3 cellular contexts compared by ENCODE assay signal in genomic region chr10:17758896-17759295, GRCh38.
A peak's percentile ranks its signal among the peaks of the same experiment; 100 is the strongest.
TF ChIP-seq lines count a peak whose summit lies in the region.

No MANE protein-coding gene starts in this region.

TF ChIP-seq in liver, 16 proteins besides CTCF, POLR2A, EP300 and RAD21:
- TF ChIP-seq HNF4A (conservative IDR thresholded peaks at IDR 0.05) (no peak), NR2F2 (IDR thresholded peaks at IDR 0.05) (peak; percentile 13)
- TF ChIP-seq, protein P1, sequence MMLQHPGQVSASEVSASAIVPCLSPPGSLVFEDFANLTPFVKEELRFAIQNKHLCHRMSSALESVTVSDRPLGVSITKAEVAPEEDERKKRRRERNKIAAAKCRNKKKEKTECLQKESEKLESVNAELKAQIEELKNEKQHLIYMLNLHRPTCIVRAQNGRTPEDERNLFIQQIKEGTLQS (IDR thresholded peaks at IDR 0.05): no peak

TF ChIP-seq in HepG2, 621 proteins besides CTCF, POLR2A, EP300 and RAD21:
- TF ChIP-seq CEBPB (IDR thresholded peaks at IDR 0.05; ENCODE audit: borderline replicate concordance, low read depth, low read length) (no peak), TOPORS (CRISPR knock-in tag; IDR thresholded peaks at IDR 0.05) (no peak), ZNF12 (CRISPR knock-in tag; IDR thresholded peaks at IDR 0.05) (no peak), ZBTB7B (CRISPR knock-in tag; IDR thresholded peaks at IDR 0.05) (no peak), ZNF530 (CRISPR knock-in tag; IDR thresholded peaks at IDR 0.05; ENCODE audit: low read depth) (no peak), ZNF138 (CRISPR knock-in tag; IDR thresholded peaks at IDR 0.05; ENCODE audit: low read depth) (no peak), ZNF614 (CRISPR knock-in tag; IDR thresholded peaks at IDR 0.05; ENCODE audit: borderline replicate concordance) (no peak), ZNF343 (CRISPR knock-in tag; IDR thresholded peaks at IDR 0.05) (no peak), TRIM22 (IDR thresholded peaks at IDR 0.05) (no peak), SSRP1 (CRISPR knock-in tag; IDR thresholded peaks at IDR 0.05) (no peak), MLLT10 (CRISPR knock-in tag; IDR thresholded peaks at IDR 0.05) (no peak), MIER2 (CRISPR knock-in tag; IDR thresholded peaks at IDR 0.05) (no peak), REXO4 (CRISPR knock-in tag; IDR thresholded peaks at IDR 0.05; ENCODE audit: borderline replicate concordance) (no peak), PTBP1 (IDR thresholded peaks at IDR 0.05; ENCODE audit: low read depth, low read length, poor library complexity, severe bottlenecking) (no peak), JDP2 (CRISPR knock-in tag; IDR thresholded peaks at IDR 0.05; ENCODE audit: borderline replicate concordance) (no peak), NAIF1 (CRISPR knock-in tag; IDR thresholded peaks at IDR 0.05; ENCODE audit: borderline replicate concordance) (no peak)
- TF ChIP-seq, protein P2, sequence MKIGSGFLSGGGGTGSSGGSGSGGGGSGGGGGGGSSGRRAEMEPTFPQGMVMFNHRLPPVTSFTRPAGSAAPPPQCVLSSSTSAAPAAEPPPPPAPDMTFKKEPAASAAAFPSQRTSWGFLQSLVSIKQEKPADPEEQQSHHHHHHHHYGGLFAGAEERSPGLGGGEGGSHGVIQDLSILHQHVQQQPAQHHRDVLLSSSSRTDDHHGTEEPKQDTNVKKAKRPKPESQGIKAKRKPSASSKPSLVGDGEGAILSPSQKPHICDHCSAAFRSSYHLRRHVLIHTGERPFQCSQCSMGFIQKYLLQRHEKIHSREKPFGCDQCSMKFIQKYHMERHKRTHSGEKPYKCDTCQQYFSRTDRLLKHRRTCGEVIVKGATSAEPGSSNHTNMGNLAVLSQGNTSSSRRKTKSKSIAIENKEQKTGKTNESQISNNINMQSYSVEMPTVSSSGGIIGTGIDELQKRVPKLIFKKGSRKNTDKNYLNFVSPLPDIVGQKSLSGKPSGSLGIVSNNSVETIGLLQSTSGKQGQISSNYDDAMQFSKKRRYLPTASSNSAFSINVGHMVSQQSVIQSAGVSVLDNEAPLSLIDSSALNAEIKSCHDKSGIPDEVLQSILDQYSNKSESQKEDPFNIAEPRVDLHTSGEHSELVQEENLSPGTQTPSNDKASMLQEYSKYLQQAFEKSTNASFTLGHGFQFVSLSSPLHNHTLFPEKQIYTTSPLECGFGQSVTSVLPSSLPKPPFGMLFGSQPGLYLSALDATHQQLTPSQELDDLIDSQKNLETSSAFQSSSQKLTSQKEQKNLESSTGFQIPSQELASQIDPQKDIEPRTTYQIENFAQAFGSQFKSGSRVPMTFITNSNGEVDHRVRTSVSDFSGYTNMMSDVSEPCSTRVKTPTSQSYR (CRISPR knock-in tag; IDR thresholded peaks at IDR 0.05; ENCODE audit: borderline replicate concordance): no peak
- TF ChIP-seq, protein P3, sequence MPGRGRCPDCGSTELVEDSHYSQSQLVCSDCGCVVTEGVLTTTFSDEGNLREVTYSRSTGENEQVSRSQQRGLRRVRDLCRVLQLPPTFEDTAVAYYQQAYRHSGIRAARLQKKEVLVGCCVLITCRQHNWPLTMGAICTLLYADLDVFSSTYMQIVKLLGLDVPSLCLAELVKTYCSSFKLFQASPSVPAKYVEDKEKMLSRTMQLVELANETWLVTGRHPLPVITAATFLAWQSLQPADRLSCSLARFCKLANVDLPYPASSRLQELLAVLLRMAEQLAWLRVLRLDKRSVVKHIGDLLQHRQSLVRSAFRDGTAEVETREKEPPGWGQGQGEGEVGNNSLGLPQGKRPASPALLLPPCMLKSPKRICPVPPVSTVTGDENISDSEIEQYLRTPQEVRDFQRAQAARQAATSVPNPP (CRISPR knock-in tag; IDR thresholded peaks at IDR 0.05): no peak
- TF ChIP-seq, protein P4, sequence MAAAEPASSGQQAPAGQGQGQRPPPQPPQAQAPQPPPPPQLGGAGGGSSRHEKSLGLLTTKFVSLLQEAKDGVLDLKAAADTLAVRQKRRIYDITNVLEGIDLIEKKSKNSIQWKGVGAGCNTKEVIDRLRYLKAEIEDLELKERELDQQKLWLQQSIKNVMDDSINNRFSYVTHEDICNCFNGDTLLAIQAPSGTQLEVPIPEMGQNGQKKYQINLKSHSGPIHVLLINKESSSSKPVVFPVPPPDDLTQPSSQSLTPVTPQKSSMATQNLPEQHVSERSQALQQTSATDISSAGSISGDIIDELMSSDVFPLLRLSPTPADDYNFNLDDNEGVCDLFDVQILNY (CRISPR knock-in tag; conservative IDR thresholded peaks at IDR 0.05): no peak
- TF ChIP-seq, protein P5, sequence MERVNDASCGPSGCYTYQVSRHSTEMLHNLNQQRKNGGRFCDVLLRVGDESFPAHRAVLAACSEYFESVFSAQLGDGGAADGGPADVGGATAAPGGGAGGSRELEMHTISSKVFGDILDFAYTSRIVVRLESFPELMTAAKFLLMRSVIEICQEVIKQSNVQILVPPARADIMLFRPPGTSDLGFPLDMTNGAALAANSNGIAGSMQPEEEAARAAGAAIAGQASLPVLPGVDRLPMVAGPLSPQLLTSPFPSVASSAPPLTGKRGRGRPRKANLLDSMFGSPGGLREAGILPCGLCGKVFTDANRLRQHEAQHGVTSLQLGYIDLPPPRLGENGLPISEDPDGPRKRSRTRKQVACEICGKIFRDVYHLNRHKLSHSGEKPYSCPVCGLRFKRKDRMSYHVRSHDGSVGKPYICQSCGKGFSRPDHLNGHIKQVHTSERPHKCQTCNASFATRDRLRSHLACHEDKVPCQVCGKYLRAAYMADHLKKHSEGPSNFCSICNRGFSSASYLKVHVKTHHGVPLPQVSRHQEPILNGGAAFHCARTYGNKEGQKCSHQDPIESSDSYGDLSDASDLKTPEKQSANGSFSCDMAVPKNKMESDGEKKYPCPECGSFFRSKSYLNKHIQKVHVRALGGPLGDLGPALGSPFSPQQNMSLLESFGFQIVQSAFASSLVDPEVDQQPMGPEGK (CRISPR knock-in tag; IDR thresholded peaks at IDR 0.05): no peak

TF ChIP-seq in endothelial cell of umbilical vein, 7 proteins besides CTCF, POLR2A, EP300 and RAD21:
- TF ChIP-seq POLR2AphosphoS5 (IDR thresholded peaks at IDR 0.05; ENCODE audit: insufficient read depth, low read depth, low read length) (no peak), EZH2 (IDR thresholded peaks at IDR 0.05; ENCODE audit: borderline replicate concordance, low read depth, low read length, severe bottlenecking) (no peak), MYC (IDR thresholded peaks at IDR 0.05; ENCODE audit: low read depth, low read length) (no peak), GATA2 (IDR thresholded peaks at IDR 0.05; ENCODE audit: insufficient read depth, insufficient read length, low read depth, low read length) (no peak), JUN (IDR thresholded peaks at IDR 0.05; ENCODE audit: borderline replicate concordance, insufficient read depth, insufficient read length, low read depth) (no peak), MAX (IDR thresholded peaks at IDR 0.05; ENCODE audit: insufficient read depth, insufficient read length) (no peak)
